1 cellular context compared by ENCODE assay signal in the genomic region with DNA sequence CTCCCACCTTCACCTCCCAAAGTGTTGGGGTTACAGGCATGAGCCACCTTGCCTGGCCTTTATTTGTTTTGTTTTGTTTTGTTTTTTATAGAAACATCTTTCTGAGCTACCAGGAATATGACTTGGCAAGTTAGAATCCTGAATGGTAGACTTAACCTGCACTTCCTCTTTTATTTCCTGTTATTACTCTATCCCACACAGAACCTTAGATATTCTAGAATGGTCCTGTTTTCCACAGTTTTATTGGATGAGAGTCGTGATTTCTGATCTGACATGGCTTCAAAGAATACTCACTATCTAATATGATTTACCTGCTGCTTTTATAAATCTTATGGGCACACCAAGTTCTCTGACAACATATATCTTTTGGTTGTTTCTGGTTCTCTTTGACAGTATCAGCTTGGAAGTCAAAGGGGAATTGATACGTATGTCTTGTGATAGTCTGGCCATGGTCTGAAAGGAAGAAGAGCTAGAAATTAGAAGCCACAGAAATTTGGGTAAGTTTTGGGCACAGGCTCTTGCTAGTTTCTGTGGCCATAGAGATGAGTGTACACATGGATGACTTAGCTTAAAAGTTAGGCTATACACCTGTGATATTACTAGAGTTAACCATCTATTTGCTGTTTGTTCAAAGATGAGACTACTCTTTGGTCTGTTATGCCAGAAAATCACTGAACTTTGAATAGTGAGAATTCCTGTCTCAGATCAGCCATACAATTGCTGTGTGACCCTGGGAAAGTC.
TF ChIP-seq lines count a peak whose summit lies in the region.

No MANE protein-coding gene starts in this region.

TF ChIP-seq in GM12878, 131 proteins besides CTCF, POLR2A, EP300 and RAD21 (continued from another document):
- TF ChIP-seq, protein P1, sequence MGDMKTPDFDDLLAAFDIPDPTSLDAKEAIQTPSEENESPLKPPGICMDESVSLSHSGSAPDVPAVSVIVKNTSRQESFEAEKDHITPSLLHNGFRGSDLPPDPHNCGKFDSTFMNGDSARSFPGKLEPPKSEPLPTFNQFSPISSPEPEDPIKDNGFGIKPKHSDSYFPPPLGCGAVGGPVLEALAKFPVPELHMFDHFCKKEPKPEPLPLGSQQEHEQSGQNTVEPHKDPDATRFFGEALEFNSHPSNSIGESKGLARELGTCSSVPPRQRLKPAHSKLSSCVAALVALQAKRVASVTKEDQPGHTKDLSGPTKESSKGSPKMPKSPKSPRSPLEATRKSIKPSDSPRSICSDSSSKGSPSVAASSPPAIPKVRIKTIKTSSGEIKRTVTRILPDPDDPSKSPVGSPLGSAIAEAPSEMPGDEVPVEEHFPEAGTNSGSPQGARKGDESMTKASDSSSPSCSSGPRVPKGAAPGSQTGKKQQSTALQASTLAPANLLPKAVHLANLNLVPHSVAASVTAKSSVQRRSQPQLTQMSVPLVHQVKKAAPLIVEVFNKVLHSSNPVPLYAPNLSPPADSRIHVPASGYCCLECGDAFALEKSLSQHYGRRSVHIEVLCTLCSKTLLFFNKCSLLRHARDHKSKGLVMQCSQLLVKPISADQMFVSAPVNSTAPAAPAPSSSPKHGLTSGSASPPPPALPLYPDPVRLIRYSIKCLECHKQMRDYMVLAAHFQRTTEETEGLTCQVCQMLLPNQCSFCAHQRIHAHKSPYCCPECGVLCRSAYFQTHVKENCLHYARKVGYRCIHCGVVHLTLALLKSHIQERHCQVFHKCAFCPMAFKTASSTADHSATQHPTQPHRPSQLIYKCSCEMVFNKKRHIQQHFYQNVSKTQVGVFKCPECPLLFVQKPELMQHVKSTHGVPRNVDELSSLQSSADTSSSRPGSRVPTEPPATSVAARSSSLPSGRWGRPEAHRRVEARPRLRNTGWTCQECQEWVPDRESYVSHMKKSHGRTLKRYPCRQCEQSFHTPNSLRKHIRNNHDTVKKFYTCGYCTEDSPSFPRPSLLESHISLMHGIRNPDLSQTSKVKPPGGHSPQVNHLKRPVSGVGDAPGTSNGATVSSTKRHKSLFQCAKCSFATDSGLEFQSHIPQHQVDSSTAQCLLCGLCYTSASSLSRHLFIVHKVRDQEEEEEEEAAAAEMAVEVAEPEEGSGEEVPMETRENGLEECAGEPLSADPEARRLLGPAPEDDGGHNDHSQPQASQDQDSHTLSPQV (IDR thresholded peaks at IDR 0.05) = no peak
- no peak for TF ChIP-seq LARP7 (IDR thresholded peaks at IDR 0.05)
TF ChIP-seq in GM12878: peak in this region for 11.
